In the genomic region with DNA sequence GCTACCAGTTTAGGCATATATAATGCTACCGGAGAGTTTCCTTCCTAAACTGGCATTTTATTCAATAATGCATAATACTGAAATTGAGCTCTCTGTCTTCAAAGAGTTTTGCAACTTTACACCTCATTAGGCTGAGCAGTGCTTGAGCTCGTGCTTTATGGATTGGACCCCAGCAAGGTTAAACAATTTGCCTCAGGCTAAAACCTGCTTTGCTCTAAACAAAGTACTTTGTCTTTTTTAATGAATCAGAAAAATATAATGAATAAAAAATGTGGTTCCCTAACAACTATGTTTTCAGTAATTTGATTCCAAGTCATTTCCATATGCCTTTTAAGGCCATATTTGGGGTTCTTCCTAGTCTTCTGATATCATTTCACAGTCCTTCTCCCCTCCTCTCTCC, we compare ENCODE assay signal across 19 cellular contexts. TPM values are rescaled to one million over a fixed set of nuclear protein-coding genes. Genes with fewer than 3 reads are reported as not detected.
"Had no signal": no experiment of that assay in that cellular context is flagged by ENCODE, and none has a peak within 500 bp of the region (broad histone marks: within the 10 kb centered on the region; RNA-seq: fewer than 3 reads in every experiment).

No MANE protein-coding gene starts in this region.

- H3K27me3 Mint-ChIP-seq: activated naive CD4-positive, alpha-beta T cell treated with anti-CD3 and anti-CD28 coated beads, Interleukin-2, amount 50 U/mL, for 24 hours had no signal

- H3K27ac ChIP-seq: body of pancreas, uterus had no signal

- H3K4me3 Mint-ChIP-seq: activated CD8-positive, alpha-beta memory T cell treated with anti-CD3 and anti-CD28 coated beads, Interleukin-2, amount 10 ng/mL, durations not matched to agents 7 days and 5 days; activated naive CD4-positive, alpha-beta T cell treated with anti-CD3 and anti-CD28 coated beads, Interleukin-2, amount 50 U/mL, for 24 hours; activated T-cell treated with anti-CD3 and anti-CD28 coated beads, Interleukin-2, amount 50 U/mL, for 24 hours; nephron; T-helper 2 cell treated with Interferon-gamma antibody and Interleukin-4, amounts not matched to agents 5 μg/mL and 100 μg/mL, for 36 hours had no signal

- H3K9me3 ChIP-seq: body of pancreas, left lung, tibial artery, uterus had no signal

- H3K27me3 ChIP-seq: body of pancreas, left lung, tibial artery, uterus had no signal

- H3K9me3 Mint-ChIP-seq: activated naive CD4-positive, alpha-beta T cell treated with anti-CD3 and anti-CD28 coated beads, Interleukin-2, amount 50 U/mL, for 24 hours; activated T-cell treated with anti-CD3 and anti-CD28 coated beads, Interleukin-2, amount 50 U/mL, for 24 hours; nephron; T-helper 2 cell treated with Interferon-gamma antibody and Interleukin-4, amounts not matched to agents 5 μg/mL and 100 μg/mL, for 36 hours had no signal

- FAIRE-seq: islet of Langerhans had no signal

- H3K4me1 ChIP-seq: body of pancreas, uterus had no signal

- ATAC-seq: activated CD8-positive, alpha-beta memory T cell treated with anti-CD3 and anti-CD28 coated beads, Interleukin-2, amount 10 ng/mL, durations not matched to agents 7 days and 5 days had no signal

- H3K36me3 ChIP-seq: tibial artery, uterus had no signal

- H3K36me3 Mint-ChIP-seq: activated CD8-positive, alpha-beta memory T cell treated with anti-CD3 and anti-CD28 coated beads, Interleukin-2, amount 10 ng/mL, durations not matched to agents 7 days and 5 days; activated naive CD4-positive, alpha-beta T cell treated with anti-CD3 and anti-CD28 coated beads, Interleukin-2, amount 50 U/mL, for 24 hours had no signal

- H3K4me1 Mint-ChIP-seq: activated CD8-positive, alpha-beta memory T cell treated with anti-CD3 and anti-CD28 coated beads, Interleukin-2, amount 10 ng/mL, durations not matched to agents 7 days and 5 days; activated naive CD4-positive, alpha-beta T cell treated with anti-CD3 and anti-CD28 coated beads, Interleukin-2, amount 50 U/mL, for 24 hours had no signal

- DNase-seq: activated CD4-positive, alpha-beta T cell treated with anti-CD3 and anti-CD28 coated beads, Interleukin-2, amount 50 U/mL, for 48 hours; activated CD4-positive, CD25-positive, alpha-beta regulatory T cell treated with anti-CD3 and anti-CD28 coated beads, Interleukin-2, amount 50 U/mL, for 72 hours; activated CD8-positive, alpha-beta memory T cell treated with anti-CD3 and anti-CD28 coated beads, Interleukin-2, amount 10 ng/mL, durations not matched to agents 7 days and 5 days; activated effector memory CD4-positive, alpha-beta T cell treated with Interleukin-2 at 50 U/mL for 16 hours; activated T-cell treated with anti-CD3 and anti-CD28 coated beads, Interleukin-2, amount 50 U/mL, for 24 hours; body of pancreas; cerebellar nuclear complex; dermis blood vessel endothelial cell; glutamatergic neuron; left lung; mesendoderm; tibial artery; uterus had no signal

- H3K4me3 ChIP-seq: body of pancreas, left lung, skin epidermis, tibial artery, uterus had no signal

- H3K27ac Mint-ChIP-seq: activated CD8-positive, alpha-beta memory T cell treated with anti-CD3 and anti-CD28 coated beads, Interleukin-2, amount 10 ng/mL, durations not matched to agents 7 days and 5 days; activated naive CD4-positive, alpha-beta T cell treated with anti-CD3 and anti-CD28 coated beads, Interleukin-2, amount 50 U/mL, for 24 hours; activated T-cell treated with anti-CD3 and anti-CD28 coated beads, Interleukin-2, amount 50 U/mL, for 24 hours; T-helper 2 cell treated with Interferon-gamma antibody and Interleukin-4, amounts not matched to agents 5 μg/mL and 100 μg/mL, for 36 hours had no signal

RNA-seq across cellular contexts. Expression of gene ZNF366, which starts 20.1 kb away (rescaled TPM):
- total RNA-seq: activated CD8-positive, alpha-beta memory T cell treated with anti-CD3 and anti-CD28 coated beads, Interleukin-2, amount 10 ng/mL, durations not matched to agents 7 days and 5 days; osteocyte had no signal
